ENCODE assay signal across 24 cellular contexts in the genomic region with DNA sequence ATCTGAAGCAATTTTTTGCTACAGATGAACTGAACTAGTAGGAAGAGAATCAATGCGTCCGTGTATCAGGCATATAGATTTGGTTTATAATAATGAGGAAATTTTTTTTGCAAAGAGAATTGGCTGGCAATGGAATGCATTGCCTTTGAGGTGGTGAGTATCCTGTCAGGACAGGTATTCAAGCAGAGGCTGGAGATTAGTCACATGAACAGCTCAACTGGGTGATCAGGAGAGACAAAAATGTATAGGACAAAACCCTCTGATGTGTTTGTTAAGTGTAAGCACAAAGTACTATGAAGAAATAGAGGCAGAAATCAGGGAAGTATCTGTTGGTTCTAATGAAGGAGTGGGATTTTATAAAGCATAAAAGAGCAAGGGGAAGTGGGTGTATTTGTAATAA.
DNase-seq lines count a peak whose midpoint lies in the region; ATAC-seq, FAIRE-seq and TF ChIP-seq lines count a peak whose summit lies in the region.
"Had no signal": no experiment of that assay in that cellular context is flagged by ENCODE, and none has a peak within 500 bp of the region (broad histone marks: within the 10 kb centered on the region; RNA-seq: fewer than 3 reads in every experiment).

No MANE protein-coding gene starts in this region.

- H3K79me2 ChIP-seq in hepatocyte = no peaks in the 10 kb centered on the region

- H4K20me1 ChIP-seq in hepatocyte (ENCODE audit: insufficient read depth, poor library complexity, severe bottlenecking) = no peaks in the 10 kb centered on the region

- WGBS in hepatocyte (ENCODE audit: low lambda C conversion rate, missing lambda C conversion rate) = 100% methylated on average over 2 of the region's 2 CpGs

- no peak for ATAC-seq in GM21360 (IDR thresholded peaks at IDR 0.05; ENCODE audit: unreplicated experiment)
- ATAC-seq: CD8-positive, alpha-beta T cell had no signal

- no peak overlapping the region for H2AFZ ChIP-seq in hepatocyte

- no peak overlapping the region for H3K4me2 ChIP-seq in hepatocyte
- H3K4me2 ChIP-seq: BLaER1 treated with 17β-estradiol and CSF1 and Interleukin-3, amounts not matched to agents 10 nM and 100 nM had no signal

- TF ChIP-seq CTCF in bronchial epithelial cell (IDR thresholded peaks at IDR 0.05; ENCODE audit: insufficient read depth, low read length, severe bottlenecking) = no peak
- TF ChIP-seq CTCF in hepatocyte (IDR thresholded peaks at IDR 0.05; ENCODE audit: poor library complexity) = no peak

- FAIRE-seq in bronchial epithelial cell (lab: Jason Lieb, UNC) = no peak
- FAIRE-seq: A204.1, D721Med, G401.6, GM12891, GM19239 had no signal

- peaks cover 15% of the 10 kb centered on the region for H3K4me1 ChIP-seq in hepatocyte (ENCODE audit: insufficient read depth)

- H3K4me3 ChIP-seq in bronchial epithelial cell (ENCODE audit: low read depth, low read length) = no peak overlapping the region
- H3K4me3 ChIP-seq in hepatocyte = no peak overlapping the region
- H3K4me3 ChIP-seq: BLaER1 treated with 17β-estradiol and CSF1 and Interleukin-3, amounts not matched to agents 10 nM and 100 nM had no signal

- H3K27me3 ChIP-seq in bronchial epithelial cell (ENCODE audit: control insufficient read depth, insufficient read depth, low read length) = no peaks in the 10 kb centered on the region
- H3K27me3 ChIP-seq in hepatocyte = no peaks in the 10 kb centered on the region
- H3K27me3 ChIP-seq: BLaER1 treated with 17β-estradiol and CSF1 and Interleukin-3, amounts not matched to agents 10 nM and 100 nM had no signal

- H3K9me3 ChIP-seq in hepatocyte (ENCODE audit: low read depth) = no peaks in the 10 kb centered on the region

- DNase-seq in AG20443 (ENCODE audit: low spot score) (peak; percentile 0), bronchial epithelial cell (ENCODE audit: low read depth) (peak; percentile 75), epithelial cell of prostate (ENCODE audit: low read depth, low spot score) (peak; percentile 12), hepatocyte (ENCODE audit: low spot score) (no peak), NCI-H1105 treated with DMSO at 0.1 percent for 48 hours (lab: John Stamatoyannopoulos, UW) (no peak), retina (no peak), NCI-H1105 (lab: John Stamatoyannopoulos, UW) (no peak)
- DNase-seq: 8988T; ACHN; AML-193; Caco-2; Calu3; CD4-positive, alpha-beta T cell; CD8-positive, alpha-beta T cell; DMS79 treated with DMSO at 0.1 percent for 48 hours; GF-D8 had no signal

- H3K27ac ChIP-seq in epithelial cell of prostate = peak overlapping the region; percentile 59
- peak overlapping the region; percentile 13 for H3K27ac ChIP-seq in hepatocyte
- H3K27ac ChIP-seq: BLaER1 treated with 17β-estradiol and CSF1 and Interleukin-3, amounts not matched to agents 10 nM and 100 nM; C4-2B had no signal

- no peaks in the 10 kb centered on the region for H3K9me2 ChIP-seq in hepatocyte (replicated peaks; ENCODE audit: insufficient read depth)

- no peaks in the 10 kb centered on the region for H3K36me3 ChIP-seq in bronchial epithelial cell (ENCODE audit: control insufficient read depth, insufficient read depth, low read length)
- H3K36me3 ChIP-seq in hepatocyte (replicated peaks; ENCODE audit: insufficient read depth, low read depth) = no peaks in the 10 kb centered on the region
- H3K36me3 ChIP-seq: BLaER1 treated with 17β-estradiol and CSF1 and Interleukin-3, amounts not matched to agents 10 nM and 100 nM had no signal

Comparison
In these comparisons a context has a peak if more than half of its experiments do, and no peak if none do; other contexts are left out.
1. DNase-seq: peak in AG20443 (single experiment), bronchial epithelial cell (single experiment) and epithelial cell of prostate (single experiment); none in hepatocyte (single experiment), NCI-H1105 treated with DMSO at 0.1 percent for 48 hours (single experiment), retina (single experiment) and NCI-H1105 (single experiment).